9 cellular contexts compared by ENCODE assay signal in the genomic region with DNA sequence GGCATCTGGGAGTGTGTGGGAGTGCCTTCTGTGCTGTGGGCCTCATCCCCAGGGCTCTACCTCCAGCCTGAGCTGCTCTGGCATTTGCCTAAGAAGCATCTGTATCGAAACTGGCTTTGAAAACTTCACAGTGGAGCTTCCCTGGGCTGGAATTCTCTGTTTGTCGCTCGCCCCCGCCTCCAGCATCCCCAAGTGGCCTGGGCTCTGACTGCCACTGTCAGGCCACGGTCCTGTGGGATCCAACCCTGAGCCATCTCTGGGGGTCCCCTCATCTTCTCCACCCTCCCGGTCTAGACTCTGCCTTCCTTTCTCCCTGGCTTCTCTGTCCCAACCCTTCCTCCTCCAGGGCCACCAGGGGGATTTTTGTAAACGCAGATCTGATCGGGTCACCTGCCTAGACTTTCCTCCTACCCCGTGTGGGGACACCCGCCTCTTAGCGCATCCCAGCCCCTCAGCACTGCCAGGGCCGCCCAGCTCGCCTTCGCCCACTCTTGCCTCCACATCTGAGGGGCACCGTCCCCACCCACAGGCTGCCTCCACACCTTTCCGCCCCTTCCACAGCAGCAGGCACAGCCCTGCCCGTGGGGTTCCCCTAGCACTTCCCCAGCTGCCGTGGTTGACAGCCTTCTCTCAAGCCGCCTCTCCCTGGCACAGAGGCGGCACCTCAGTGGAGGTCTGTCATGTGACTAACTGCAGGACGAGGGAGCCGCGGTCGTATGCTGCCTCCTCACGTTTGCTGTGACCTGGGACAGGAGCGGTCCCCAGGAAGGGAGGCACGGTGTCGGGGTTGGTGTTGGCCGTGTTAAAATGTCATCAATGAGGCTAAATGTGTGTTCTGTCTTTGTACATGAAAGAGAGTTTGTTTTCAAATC. TPM values are rescaled to one million over a fixed set of nuclear protein-coding genes. Genes with fewer than 3 reads are reported as not detected.
DNase-seq lines count a peak whose midpoint lies in the region; ATAC-seq lines count a peak whose summit lies in the region.
"Had no signal": no experiment of that assay in that cellular context is flagged by ENCODE, and none has a peak within 500 bp of the region (broad histone marks: within the 10 kb centered on the region; RNA-seq: fewer than 3 reads in every experiment).

No MANE protein-coding gene starts in this region.

- DNase-seq in NCI-H1417 (lab: John Stamatoyannopoulos, UW) (peak in 2 of 3 experiments; percentile 20 to 81), NCI-H1417 treated with DMSO at 0.1 percent for 48 hours (lab: John Stamatoyannopoulos, UW) (no peak), Karpas-422 (peak; percentile 63), activated T-helper 1 cell treated with Interleukin-2 at 50 U/mL for 16 hours (ENCODE audit: low read depth) (peak; percentile 58), left cardiac atrium (no peak), DMS 273 treated with DMSO at 0.1 percent for 48 hours (lab: John Stamatoyannopoulos, UW) (no peak), ecto neural progenitor cell (ENCODE audit: low spot score) (no peak)
- DNase-seq in stimulated activated CD4-positive, alpha-beta T cell treated with anti-CD3 and anti-CD28 coated beads, Interleukin-15, amount 100 ng/mL, for 48 hours (ENCODE audit: low read depth in 2 of 2): peak; percentile 63 to 65

- H3K4me2 ChIP-seq in Karpas-422 (ENCODE audit: low read depth, low read length, poor library complexity, severe bottlenecking): no peak overlapping the region
- H3K4me2 ChIP-seq: A549 had no signal

- peaks cover 8% of the 10 kb centered on the region for H3K4me1 ChIP-seq in Karpas-422 (ENCODE audit: low read length)
- H3K4me1 ChIP-seq: A549 had no signal

- peak overlapping the region; percentile 21; the same call in 1 of the 2 replicates for H2AFZ ChIP-seq in Karpas-422 (ENCODE audit: low read length)

- no peaks in the 10 kb centered on the region for H3K27me3 ChIP-seq in Karpas-422 (ENCODE audit: low read length)

- no peaks in the 10 kb centered on the region for H3K9me3 ChIP-seq in Karpas-422 (ENCODE audit: low read length)
- H3K9me3 ChIP-seq: A549 had no signal

- peak; percentile 62 to 70 for ATAC-seq in left cardiac atrium
- ATAC-seq: A549 had no signal

- peak overlapping the region; percentile 29; the same call in 1 of the 2 replicates for H3K9ac ChIP-seq in Karpas-422 (ENCODE audit: low read length)

- H3K4me3 ChIP-seq in Karpas-422 (ENCODE audit: low read length): no peak overlapping the region
- H3K4me3 ChIP-seq: A549 had no signal

- no peaks in the 10 kb centered on the region for H3K36me3 ChIP-seq in Karpas-422 (ENCODE audit: insufficient read depth, low read length)

- no peak overlapping the region for H3K27ac ChIP-seq in Karpas-422 (ENCODE audit: low read length)
- H3K27ac ChIP-seq: A549 had no signal

- intact Hi-C loops in left cardiac atrium (cut with DNase I): no loop called here

- no peaks in the 10 kb centered on the region; the same call in 1 of the 2 replicates for H4K20me1 ChIP-seq in Karpas-422 (ENCODE audit: insufficient read depth, low read depth, low read length)

- H3K79me2 ChIP-seq in Karpas-422 (ENCODE audit: low read length): peaks cover 36% of the 10 kb centered on the region

- no peaks in the 10 kb centered on the region for H3K9me2 ChIP-seq in Karpas-422 (replicated peaks; ENCODE audit: insufficient read depth, low read length)

RNA-seq across cellular contexts. Expression of a gene that starts 12.0 kb away (rescaled TPM):
- total RNA-seq in Karpas-422 (2014; rRNA removed; shearing (Covaris generic); ENCODE audit: low replicate concordance): 15.8 and 20.5 TPM in 2 replicates
- 10 to 100 TPM in 1 of 2 donors, 1 to 10 TPM in 1; 9.8 to 15.1 TPM for total RNA-seq in left cardiac atrium

RNA-seq across cellular contexts. Expression of a gene that starts 15.8 kb away (rescaled TPM):
- total RNA-seq in Karpas-422 (2014; rRNA removed; shearing (Covaris generic); ENCODE audit: low replicate concordance): 0.45 and 0.94 TPM in 2 replicates
- total RNA-seq in left cardiac atrium: under 1 TPM; 0.39 to 0.65 TPM

RNA-seq across cellular contexts. Expression of a gene that starts 26.9 kb away (rescaled TPM):
- total RNA-seq in Karpas-422 (2014; rRNA removed; shearing (Covaris generic); ENCODE audit: low replicate concordance): 29.4 and 30.2 TPM in 2 replicates
- total RNA-seq in left cardiac atrium: 100 to 1,000 TPM; 162 to 197 TPM

RNA-seq across cellular contexts. Expression of a gene that starts 27.0 kb away (rescaled TPM):
- 6.4 and 27.7 TPM in 2 replicates for total RNA-seq in Karpas-422 (2014; rRNA removed; shearing (Covaris generic); ENCODE audit: low replicate concordance)
- 1 to 10 TPM in 1 of 2 donors, under 1 TPM in 1; 0.47 to 2.8 TPM for total RNA-seq in left cardiac atrium

RNA-seq across cellular contexts. Expression of a gene that starts 33.3 kb away (rescaled TPM):
- 22.7 and 51.7 TPM in 2 replicates for total RNA-seq in Karpas-422 (2014; rRNA removed; shearing (Covaris generic); ENCODE audit: low replicate concordance)
- total RNA-seq in left cardiac atrium: 10 to 100 TPM; 15.8 to 21.8 TPM

Comparison
In these comparisons a context has a peak if more than half of its experiments do, and no peak if none do; other contexts are left out.
1. DNase-seq: peak in NCI-H1417 (2 of 3), Karpas-422 (single experiment), activated T-helper 1 cell treated with Interleukin-2 at 50 U/mL for 16 hours (single experiment) and stimulated activated CD4-positive, alpha-beta T cell treated with anti-CD3 and anti-CD28 coated beads, Interleukin-15, amount 100 ng/mL, for 48 hours (2 of 2); none in NCI-H1417 treated with DMSO at 0.1 percent for 48 hours (single experiment), left cardiac atrium (single experiment), DMS 273 treated with DMSO at 0.1 percent for 48 hours (single experiment) and ecto neural progenitor cell (single experiment).